9 cellular contexts compared by ENCODE assay signal in the genomic region with DNA sequence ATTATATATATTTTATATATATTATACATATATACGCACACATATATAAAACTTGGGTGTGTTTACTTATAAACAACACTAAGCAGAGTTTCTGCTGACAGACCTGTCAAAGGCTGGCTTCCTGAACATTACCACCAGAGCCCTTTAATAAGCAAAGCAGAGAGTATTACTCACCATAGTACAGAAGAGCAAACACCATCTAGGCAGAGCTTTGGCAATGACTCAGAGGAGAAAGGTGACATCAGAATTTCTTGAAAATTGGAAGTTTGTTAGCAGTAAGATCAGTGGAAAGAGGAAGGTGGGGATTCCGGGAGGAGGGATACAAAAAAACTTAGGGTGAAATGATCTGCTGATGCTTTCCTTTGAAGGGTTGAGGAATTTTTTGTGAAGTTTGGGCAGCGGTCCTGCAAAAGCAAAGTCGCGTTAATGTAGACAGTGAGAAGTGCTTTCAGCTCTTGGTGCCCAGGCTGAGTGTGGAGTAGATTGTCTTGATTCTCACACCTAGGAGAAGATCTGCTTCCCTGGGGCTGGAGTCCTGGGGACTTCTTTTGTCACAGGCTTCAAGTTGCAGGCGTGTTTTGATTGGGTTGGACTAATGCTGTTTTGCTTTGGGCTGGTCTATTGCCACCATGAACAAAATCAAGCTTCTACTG.
DNase-seq lines count a peak whose midpoint lies in the region; ATAC-seq and TF ChIP-seq lines count a peak whose summit lies in the region.
"Had no signal": no experiment of that assay in that cellular context is flagged by ENCODE, and none has a peak within 500 bp of the region (broad histone marks: within the 10 kb centered on the region; RNA-seq: fewer than 3 reads in every experiment).

No MANE protein-coding gene starts in this region.

- in situ Hi-C loops in astrocyte of the spinal cord (cut with HindIII; ENCODE audit: low sequenced_read_pairs), result no loop called here

- H3K9me2 ChIP-seq in Karpas-422 (replicated peaks; ENCODE audit: insufficient read depth, low read length), result no peaks in the 10 kb centered on the region

- peak; percentile 15 for DNase-seq in NK-92 treated with Interleukin-12 subunit alpha and Interleukin-12 subunit beta, amount 100 ng/mL, for 24 hours (lab: John Stamatoyannopoulos, UW)
- DNase-seq in NK-92 (lab: John Stamatoyannopoulos, UW; ENCODE audit: unreplicated experiment) (no peak), NCI-H226 (peak; percentile 89), astrocyte of the spinal cord (ENCODE audit: low read depth, low spot score) (peak; percentile 85), renal cortical epithelial cell (ENCODE audit: low read depth) (peak; percentile 93), Karpas-422 (no peak), heart right ventricle (no peak)
- DNase-seq: MG63 had no signal

- TF ChIP-seq CTCF in astrocyte of the spinal cord (IDR thresholded peaks at IDR 0.05; ENCODE audit: low read depth, low read length) (no peak), heart right ventricle (IDR thresholded peaks at IDR 0.05) (no peak)

- H3K4me3 ChIP-seq in astrocyte of the spinal cord (ENCODE audit: low read depth, low read length) (no peak overlapping the region), Karpas-422 (ENCODE audit: low read length) (no peak overlapping the region), heart right ventricle (no peak overlapping the region)
- H3K4me3 ChIP-seq: MG63 had no signal

- H3K79me2 ChIP-seq in Karpas-422 (ENCODE audit: low read length), result no peaks in the 10 kb centered on the region

- H3K4me1 ChIP-seq in Karpas-422 (ENCODE audit: low read length), result no peaks in the 10 kb centered on the region
- H3K4me1 ChIP-seq in heart right ventricle, result peaks cover 0 to 16% (median 8%) of the 10 kb centered on the region in 9 donors

- 94% methylated on average over 6 of the region's 6 CpGs for WGBS in heart right ventricle, 2 donors

- H3K27ac ChIP-seq in Karpas-422 (ENCODE audit: low read length) (no peak overlapping the region), heart right ventricle (no peak overlapping the region)

- ATAC-seq in GM19452 (IDR thresholded peaks at IDR 0.05; ENCODE audit: unreplicated experiment) (no peak), heart right ventricle (no peak)

- H3K9me3 ChIP-seq in Karpas-422 (ENCODE audit: low read length) (no peaks in the 10 kb centered on the region), heart right ventricle (no peaks in the 10 kb centered on the region)
- H3K9me3 ChIP-seq: MG63 had no signal

- H2AFZ ChIP-seq in Karpas-422 (ENCODE audit: low read length), result no peak overlapping the region

- no peak overlapping the region for H3K4me2 ChIP-seq in Karpas-422 (ENCODE audit: low read depth, low read length, poor library complexity, severe bottlenecking)

- no peaks in the 10 kb centered on the region for H3K36me3 ChIP-seq in Karpas-422 (ENCODE audit: insufficient read depth, low read length)
- H3K36me3 ChIP-seq in heart right ventricle, result no peaks in the 10 kb centered on the region
- H3K36me3 ChIP-seq: MG63 had no signal

- no peaks in the 10 kb centered on the region for H4K20me1 ChIP-seq in Karpas-422 (ENCODE audit: insufficient read depth, low read depth, low read length)

- intact Hi-C loops in heart right ventricle (cut with DNase I), result no loop called here

- H3K9ac ChIP-seq in Karpas-422 (ENCODE audit: low read length), result no peak overlapping the region

- no peaks in the 10 kb centered on the region for H3K27me3 ChIP-seq in Karpas-422 (ENCODE audit: low read length)
- peaks cover 0 to 14% (median 0%) of the 10 kb centered on the region in 7 donors for H3K27me3 ChIP-seq in heart right ventricle
- H3K27me3 ChIP-seq: MG63 had no signal

Comparison
In these comparisons a context has a peak if more than half of its experiments do, and no peak if none do; other contexts are left out.
1. DNase-seq: peak in NK-92 treated with Interleukin-12 subunit alpha and Interleukin-12 subunit beta, amount 100 ng/mL, for 24 hours (single experiment), NCI-H226 (single experiment), astrocyte of the spinal cord (single experiment) and renal cortical epithelial cell (single experiment); none in NK-92 (single experiment), Karpas-422 (single experiment) and heart right ventricle (0 of 2).